ENCODE assay signal across 8 cellular contexts in genomic region chr14:55271572-55272414, GRCh38. TPM values are rescaled to one million over a fixed set of nuclear protein-coding genes. Genes with fewer than 3 reads are reported as not detected.
A peak's percentile ranks its signal among the peaks of the same experiment; 100 is the strongest.
DNase-seq lines count a peak whose midpoint lies in the region; ATAC-seq and TF ChIP-seq lines count a peak whose summit lies in the region.

No MANE protein-coding gene starts in this region.

- in situ Hi-C loops in IMR-90 (cut with MboI; ENCODE audit: low sequenced_read_pairs): no loop called here

- DNase-seq in DND-41 (peak; percentile 65), IMR-90 (peak; percentile 84), SHP77 (lab: John Stamatoyannopoulos, UW) (peak; percentile 62 to 76), activated gamma-delta T cell (lab: John Stamatoyannopoulos, UW) (peak; percentile 20), fibroblast of villous mesenchyme (ENCODE audit: low read depth) (peak; percentile 84)

- no TSS peak for BruUV-seq in IMR-90 (replicated peaks; lab: Mats Ljungman, UMichigan)

- peak overlapping the region; percentile 75; the same call in 1 of the 2 replicates for H2AK5ac ChIP-seq in IMR-90 (ENCODE audit: low read depth, low read length)

- H3K36me3 ChIP-seq in DND-41 (ENCODE audit: insufficient read depth, low read length): no peaks in the 10 kb centered on the region; the same call in 1 of the 2 replicates
- H3K36me3 ChIP-seq in IMR-90 (ENCODE audit: control insufficient read depth, insufficient read depth, low read length): no peaks in the 10 kb centered on the region
- H3K36me3 ChIP-seq in neural cell (ENCODE audit: insufficient read depth, low read length): no peaks in the 10 kb centered on the region
- H3K36me3 ChIP-seq in stomach smooth muscle (ENCODE audit: control insufficient read depth in 2 of 2, insufficient read depth in 2 of 2, low read length in 2 of 2): no peaks in the 10 kb centered on the region

- CTCF ChIA-PET in IMR-90 (lab: Yijun Ruan, JAX): interaction anchor here (0.6 to 0.7 kb wide), 2 partner anchors 11 to 120 kb away, joined by 3 read pairs; no protein-coding TSS in a partner anchor

- H3K9me2 ChIP-seq in neural cell (ENCODE audit: insufficient read depth, low read length): no peaks in the 10 kb centered on the region

- TF ChIP-seq POLR2A in IMR-90 (IDR thresholded peaks at IDR 0.05; ENCODE audit: low read depth, low read length): peak; percentile 64; the same call in 1 of the 2 replicates

- no peak overlapping the region for H3K56ac ChIP-seq in IMR-90 (ENCODE audit: extremely low read depth, insufficient read depth, low read length)

- no peaks in the 10 kb centered on the region for H3K9me1 ChIP-seq in IMR-90 (ENCODE audit: insufficient read depth, low read length)

- peak overlapping the region; percentile 14; the same call in 1 of the 2 replicates for H4K91ac ChIP-seq in IMR-90 (ENCODE audit: insufficient read depth, low read depth, low read length)

- dilution Hi-C loops in IMR-90 (cut with HindIII; ENCODE audit: low sequenced_read_pairs, unreplicated experiment): no loop called here

- TF ChIP-seq RAD21 in IMR-90 (IDR thresholded peaks at IDR 0.05; ENCODE audit: low read length): no peak
- no peak for TF ChIP-seq RAD21 in neural cell (conservative IDR thresholded peaks at IDR 0.05)

- TF ChIP-seq CTCF in DND-41 (IDR thresholded peaks at IDR 0.05; ENCODE audit: borderline replicate concordance, extremely low read depth, low read length, poor library complexity, severe bottlenecking): no peak
- no peak for TF ChIP-seq CTCF in IMR-90 (conservative IDR thresholded peaks at IDR 0.05; ENCODE audit: low read depth, low read length)
- TF ChIP-seq CTCF in fibroblast of villous mesenchyme (IDR thresholded peaks at IDR 0.05; ENCODE audit: insufficient read depth, low read depth, low read length): no peak
- no peak for TF ChIP-seq CTCF in neural cell (IDR thresholded peaks at IDR 0.05; ENCODE audit: poor library complexity, severe bottlenecking)

- peak overlapping the region; percentile 91 for H3K23ac ChIP-seq in IMR-90 (ENCODE audit: low read depth, low read length)

- H2AFZ ChIP-seq in DND-41 (ENCODE audit: low read depth, low read length) (peak overlapping the region; percentile 87), IMR-90 (replicated peaks; ENCODE audit: low read length, poor library complexity) (peak overlapping the region; percentile 94), neural cell (ENCODE audit: low read depth, low read length) (peak overlapping the region; percentile 66)

- H2BK15ac ChIP-seq in IMR-90 (ENCODE audit: low read depth, low read length): peak overlapping the region; percentile 26; the same call in 1 of the 3 replicates

- no peak for TF ChIP-seq EP300 in neural cell (conservative IDR thresholded peaks at IDR 0.05; ENCODE audit: poor library complexity, severe bottlenecking)

- H3K4me1 ChIP-seq in DND-41 (ENCODE audit: insufficient read depth, low read length) (peaks cover 37% of the 10 kb centered on the region), IMR-90 (ENCODE audit: control insufficient read depth, insufficient read depth, low read length) (peaks cover 2% of the 10 kb centered on the region), stomach smooth muscle (ENCODE audit: control insufficient read depth, insufficient read depth, low read length) (no peaks in the 10 kb centered on the region)

- H3K4ac ChIP-seq in IMR-90 (ENCODE audit: low read depth, low read length): peak overlapping the region; percentile 88

- H3F3A ChIP-seq in neural cell (ENCODE audit: insufficient read depth, low read length, poor library complexity, severe bottlenecking): no peaks in the 10 kb centered on the region

- H3K14ac ChIP-seq in IMR-90 (replicated peaks; ENCODE audit: low read depth, low read length): peak overlapping the region; percentile 81

- H3K4me3 ChIP-seq in DND-41 (ENCODE audit: low read depth in 1 of 2, low read length in 2 of 2) (peak overlapping the region; percentile 58 to 92; a peak in 3 of 4 replicates), IMR-90 (ENCODE audit: insufficient read depth, low read depth, low read length) (peak overlapping the region; percentile 100), fibroblast of villous mesenchyme (ENCODE audit: low read depth, low read length) (peak overlapping the region; percentile 96), neural cell (ENCODE audit: low read length) (peak overlapping the region; percentile 96), stomach smooth muscle (ENCODE audit: low read length in 2 of 2) (peak overlapping the region; percentile 72 to 94)

- H3K27me3 ChIP-seq in DND-41 (ENCODE audit: insufficient read depth, low read length, poor library complexity) (no peaks in the 10 kb centered on the region), IMR-90 (ENCODE audit: control insufficient read depth, insufficient read depth, low read length) (no peaks in the 10 kb centered on the region), neural cell (ENCODE audit: insufficient read depth, low read depth, low read length) (no peaks in the 10 kb centered on the region), stomach smooth muscle (ENCODE audit: control insufficient read depth in 1 of 2, insufficient read depth in 2 of 2, low read length in 2 of 2) (no peaks in the 10 kb centered on the region)

- WGBS in IMR-90 (ENCODE audit: extremely low coverage in 2 of 2, insufficient read length in 1 of 2), 2 experiments: 1% methylated on average over 41 of the region's 82 CpGs; no CpG with 5 or more reads in 1 of the 2 experiments

- peak overlapping the region; percentile 48 for H2AK9ac ChIP-seq in IMR-90 (replicated peaks; ENCODE audit: low read depth, low read length, poor library complexity)

- H3K9me3 ChIP-seq in DND-41 (ENCODE audit: insufficient read depth, low read length, severe bottlenecking): no peaks in the 10 kb centered on the region
- no peaks in the 10 kb centered on the region for H3K9me3 ChIP-seq in IMR-90 (ENCODE audit: control insufficient read depth, insufficient read depth, low read length)
- no peaks in the 10 kb centered on the region for H3K9me3 ChIP-seq in neural cell (ENCODE audit: low read length)
- H3K9me3 ChIP-seq in stomach smooth muscle (ENCODE audit: control insufficient read depth in 2 of 2, low read length in 2 of 2): no peaks in the 10 kb centered on the region

- H3K79me1 ChIP-seq in IMR-90 (ENCODE audit: low read depth in 1 of 2, low read length in 2 of 2): peaks cover 6 to 40% of the 10 kb centered on the region in 2 experiments

- peak; percentile 45 for ATAC-seq in DND-41 (ENCODE audit: insufficient read depth, low read depth)
- peak; percentile 27 for ATAC-seq in GM21529 (IDR thresholded peaks at IDR 0.05; ENCODE audit: unreplicated experiment)
- ATAC-seq in IMR-90 (ENCODE audit: low read depth): peak; percentile 55

- POLR2A ChIA-PET in IMR-90 (lab: Charles Lee; ENCODE audit: unreplicated experiment): no interaction called here

- H2BK5ac ChIP-seq in IMR-90 (ENCODE audit: low read depth, low read length, poor library complexity, severe bottlenecking): peak overlapping the region; percentile 77

- intact Hi-C loops in IMR-90 (cut with micrococcal nuclease): loop anchor here (1.0 kb wide), 2 partner anchors 83 to 159 kb away; no protein-coding TSS in a partner anchor

- peak overlapping the region; percentile 72 for H3K4me2 ChIP-seq in DND-41 (ENCODE audit: insufficient read depth, low read length)
- peak overlapping the region; percentile 78 for H3K4me2 ChIP-seq in IMR-90 (ENCODE audit: low read depth, low read length)
- H3K4me2 ChIP-seq in neural cell (ENCODE audit: low read length): peak overlapping the region; percentile 61

- H3K9ac ChIP-seq in DND-41 (ENCODE audit: low read depth, low read length) (peak overlapping the region; percentile 86), IMR-90 (ENCODE audit: low read depth, low read length) (peak overlapping the region; percentile 91), neural cell (ENCODE audit: low read length) (peak overlapping the region; percentile 90), stomach smooth muscle (ENCODE audit: low read length in 2 of 2) (peak overlapping the region; percentile 47 to 91)

- peak overlapping the region; percentile 14; the same call in 1 of the 2 replicates for H4K5ac ChIP-seq in IMR-90 (ENCODE audit: low read depth, low read length)

- no peak overlapping the region for H2BK20ac ChIP-seq in IMR-90 (ENCODE audit: low read depth, low read length)

- H4K20me1 ChIP-seq in DND-41 (ENCODE audit: insufficient read depth, low read length) (peaks cover 22% of the 10 kb centered on the region), IMR-90 (ENCODE audit: insufficient read depth, low read length) (peaks cover 31% of the 10 kb centered on the region; the same call in 1 of the 2 replicates), neural cell (ENCODE audit: insufficient read depth) (no peaks in the 10 kb centered on the region)

- peak overlapping the region; percentile 86 for H3K27ac ChIP-seq in DND-41 (ENCODE audit: low read length)
- H3K27ac ChIP-seq in IMR-90 (ENCODE audit: insufficient read depth, low read length): peak overlapping the region; percentile 58
- peak overlapping the region; percentile 74 for H3K27ac ChIP-seq in neural cell (ENCODE audit: low read length)
- H3K27ac ChIP-seq in stomach smooth muscle (ENCODE audit: low read length): peak overlapping the region; percentile 31

- peaks cover 53% of the 10 kb centered on the region for H3K79me2 ChIP-seq in DND-41 (ENCODE audit: insufficient read depth, low read length)
- H3K79me2 ChIP-seq in neural cell (replicated peaks; ENCODE audit: insufficient read depth, low read length): peaks cover 37% of the 10 kb centered on the region

- peak overlapping the region; percentile 66; the same call in 1 of the 2 replicates for H2BK120ac ChIP-seq in IMR-90 (ENCODE audit: low read depth, low read length)

- peak overlapping the region; percentile 33 to 69; a peak in 2 of 4 replicates for H4K8ac ChIP-seq in IMR-90 (ENCODE audit: low read depth in 2 of 2, low read length in 2 of 2)

- H3K18ac ChIP-seq in IMR-90 (ENCODE audit: low read depth, low read length): peak overlapping the region; percentile 71

TF ChIP-seq in neural cell, 6 proteins besides CTCF, POLR2A, EP300 and RAD21:
- TF ChIP-seq MXI1 (conservative IDR thresholded peaks at IDR 0.05; ENCODE audit: poor library complexity, severe bottlenecking) (no peak), SMC3 (conservative IDR thresholded peaks at IDR 0.05; ENCODE audit: poor library complexity) (no peak), POLR2AphosphoS5 (IDR thresholded peaks at IDR 0.05) (peak; percentile 91)
TF ChIP-seq in neural cell: peak in this region for 1.

RNA-seq across cellular contexts. Expression of gene FBXO34, which starts 0.6 kb away (rescaled TPM):
- total RNA-seq in IMR-90 (2012; rRNA removed): 27.8 and 35.1 TPM in 2 replicates
- polyA plus RNA-seq in IMR-90 (2012; rRNA removed): 13.2 and 15.4 TPM in 2 replicates
- 6.2 and 8.7 TPM in 2 replicates for polyA plus RNA-seq in IMR-90 (2012; cell fraction: cytosol; rRNA removed)
- 6.1 and 20.6 TPM in 2 replicates for polyA plus RNA-seq in IMR-90 (2012; cell fraction: nucleus; rRNA removed; ENCODE audit: low replicate concordance)
- 24.2 and 28.9 TPM in 2 replicates for total RNA-seq in fibroblast of villous mesenchyme
- polyA plus RNA-seq in neural cell: 29.9 and 34.2 TPM in 2 replicates
- polyA minus RNA-seq in neural cell: 62.0 and 65.0 TPM in 2 replicates

Comparison
In these comparisons a context has a peak if more than half of its experiments do, and no peak if none do; other contexts are left out.
1. Peak in every context shown above with its lines: DNase-seq, ATAC-seq, H3K4me3 ChIP-seq and H3K27ac ChIP-seq.
2. DNase-seq: peak in every context shown above with its lines; median percentile 84 in IMR-90; 84 in fibroblast of villous mesenchyme; 69 in SHP77; 65 in DND-41; 20 in activated gamma-delta T cell.
3. H3K27ac ChIP-seq: peak in every context shown above with its lines; median percentile 86 in DND-41; 74 in neural cell; 58 in IMR-90; 31 in stomach smooth muscle.